10 cellular contexts compared by ENCODE assay signal in the genomic region with DNA sequence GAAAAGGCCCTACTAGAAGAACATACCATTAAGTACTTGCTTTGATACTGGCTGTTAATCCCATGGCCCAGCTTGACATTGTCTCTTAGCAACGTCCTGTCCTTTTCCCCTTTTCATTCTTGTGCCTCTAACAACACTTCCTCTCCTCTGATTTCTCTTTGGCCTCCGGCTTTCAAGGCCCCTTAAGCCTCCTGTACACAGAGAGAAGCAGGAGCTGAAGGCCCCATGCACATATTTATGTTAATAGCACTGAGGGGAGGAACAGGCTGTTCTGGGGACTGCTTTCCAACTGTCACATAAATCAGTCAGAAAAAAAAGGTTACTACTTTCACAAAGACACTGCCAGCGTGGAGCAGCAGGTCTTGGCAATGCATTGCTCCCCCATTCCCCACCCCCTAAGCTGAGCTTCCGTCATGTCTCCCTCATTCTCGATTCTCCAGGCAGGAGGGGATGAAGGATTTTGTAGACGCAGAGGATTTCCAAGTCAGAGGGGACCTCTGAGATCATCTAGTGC.
DNase-seq lines count a peak whose midpoint lies in the region; ATAC-seq, FAIRE-seq and TF ChIP-seq lines count a peak whose summit lies in the region.
"Had no signal": no experiment of that assay in that cellular context is flagged by ENCODE, and none has a peak within 500 bp of the region (broad histone marks: within the 10 kb centered on the region; RNA-seq: fewer than 3 reads in every experiment).

No MANE protein-coding gene starts in this region.

- TF ChIP-seq CTCF in H9 (conservative IDR thresholded peaks at IDR 0.05), result no peak
- TF ChIP-seq CTCF in CD4-positive, alpha-beta T cell (IDR thresholded peaks at IDR 0.05), result no peak

- intact Hi-C loops in CD4-positive, alpha-beta T cell (cut with DNase I, micrococcal nuclease), result no loop called here
- intact Hi-C loops in left colon (cut with DNase I, micrococcal nuclease), result no loop called here

- H3K79me1 ChIP-seq in H9 (ENCODE audit: insufficient read depth, low read depth, low read length, poor library complexity, severe bottlenecking), result no peaks in the 10 kb centered on the region

- DNase-seq in H9 (peak; percentile 60), astrocyte of the hippocampus (ENCODE audit: low read depth, low spot score) (peak; percentile 61), iPS DF 19.7 (ENCODE audit: low read depth, low spot score) (peak; percentile 60), putamen (ENCODE audit: low spot score) (peak; percentile 28), NOMO-1 treated with DMSO at 0.1 percent for 48 hours (lab: John Stamatoyannopoulos, UW; ENCODE audit: unreplicated experiment) (no peak), left colon (no peak), small intestine (no peak)
- DNase-seq in CD4-positive, alpha-beta T cell, result no peak
- DNase-seq: central memory CD4-positive, alpha-beta T cell had no signal

- no peaks in the 10 kb centered on the region for H3K9me3 Mint-ChIP-seq in H9
- H3K9me3 Mint-ChIP-seq in CD4-positive, alpha-beta T cell, result peaks cover 8% of the 10 kb centered on the region

- H3K27ac ChIP-seq in H9 (ENCODE audit: insufficient read length, low read depth, low read length) (peak overlapping the region; percentile 49), small intestine (ENCODE audit: low read depth in 1 of 2, low read length in 1 of 2) (peak overlapping the region in 1 of 2 donors; percentile 3)
- H3K27ac ChIP-seq in CD4-positive, alpha-beta T cell (ENCODE audit: low read depth, low read length), result no peak overlapping the region

- peak overlapping the region; percentile 18 for H3K4me2 ChIP-seq in H9 (ENCODE audit: insufficient read depth, insufficient read length, low read length)

- peaks cover 19 to 20% of the 10 kb centered on the region in 2 experiments for H3K4me1 Mint-ChIP-seq in H9
- H3K4me1 Mint-ChIP-seq in CD4-positive, alpha-beta T cell (ENCODE audit: low read depth), result no peaks in the 10 kb centered on the region

- H2BK12ac ChIP-seq in H9 (ENCODE audit: insufficient read length, low read depth, low read length), result no peak overlapping the region

- no peak overlapping the region for H4K5ac ChIP-seq in H9 (ENCODE audit: insufficient read length, low read depth, low read length)

- H3K36me3 Mint-ChIP-seq in H9 (ENCODE audit: insufficient read depth in 1 of 3, low read depth in 3 of 3), result no peaks in the 10 kb centered on the region
- no peaks in the 10 kb centered on the region for H3K36me3 Mint-ChIP-seq in CD4-positive, alpha-beta T cell (ENCODE audit: low read depth)

- no peak overlapping the region for H2BK15ac ChIP-seq in H9 (ENCODE audit: low read depth, low read length)

- H3T11ph ChIP-seq in H9 (ENCODE audit: low read length), result no peak overlapping the region

- POLR2A ChIA-PET in CD4-positive, alpha-beta T cell (lab: Charles Lee), result no interaction called here

- H3K23me2 ChIP-seq in H9 (ENCODE audit: insufficient read length, low read depth, low read length, poor library complexity, severe bottlenecking), result no peaks in the 10 kb centered on the region

- H2AFZ ChIP-seq in H9 (ENCODE audit: low read length), result no peak overlapping the region

- no peak overlapping the region for H2BK20ac ChIP-seq in H9 (ENCODE audit: low read depth, low read length, poor library complexity, severe bottlenecking)

- no peak overlapping the region for H3K4ac ChIP-seq in H9 (ENCODE audit: low read depth, low read length)

- H4K91ac ChIP-seq in H9 (ENCODE audit: insufficient read length, low read depth, low read length), result no peak overlapping the region

- H3K56ac ChIP-seq in H9 (ENCODE audit: insufficient read length, low read depth, low read length), result no peak overlapping the region

- H2BK120ac ChIP-seq in H9 (ENCODE audit: low read depth, low read length, poor library complexity, severe bottlenecking), result no peak overlapping the region

- H2AK5ac ChIP-seq in H9 (ENCODE audit: insufficient read length, low read length), result no peak overlapping the region

- CTCF ChIA-PET in CD4-positive, alpha-beta T cell (lab: Charles Lee), result no interaction called here

- H4K8ac ChIP-seq in H9 (replicated peaks; ENCODE audit: insufficient read length, low read depth, low read length), result no peak overlapping the region

- peak overlapping the region; percentile 51 for H3K18ac ChIP-seq in H9 (ENCODE audit: insufficient read length, low read depth, low read length)

- H3K14ac ChIP-seq in H9 (ENCODE audit: insufficient read depth, low read length), result peak overlapping the region; percentile 24; the same call in 1 of the 2 replicates

- H3K27me3 ChIP-seq in H9 (ENCODE audit: insufficient read depth, low read length) (no peaks in the 10 kb centered on the region), small intestine (ENCODE audit: control insufficient read depth in 2 of 2, insufficient read depth in 2 of 2, low read length in 2 of 2) (no peaks in the 10 kb centered on the region)
- no peaks in the 10 kb centered on the region for H3K27me3 ChIP-seq in CD4-positive, alpha-beta T cell (ENCODE audit: control insufficient read depth, insufficient read depth, low read length)

- peak overlapping the region; percentile 45 to 92 (median 79) for H3K27ac Mint-ChIP-seq in H9
- no peak overlapping the region for H3K27ac Mint-ChIP-seq in CD4-positive, alpha-beta T cell

- peak overlapping the region; percentile 4 to 10; a peak in 3 of 5 replicates for H3K4me3 Mint-ChIP-seq in H9
- no peak overlapping the region for H3K4me3 Mint-ChIP-seq in CD4-positive, alpha-beta T cell

- no peak overlapping the region for H2BK5ac ChIP-seq in H9 (ENCODE audit: insufficient read length, low read length)

- no peaks in the 10 kb centered on the region for H3K79me2 ChIP-seq in H9 (ENCODE audit: insufficient read depth, low read length)

- no peaks in the 10 kb centered on the region for H3K36me3 ChIP-seq in small intestine (ENCODE audit: control insufficient read depth in 2 of 2, insufficient read depth in 2 of 2, low read length in 2 of 2)

- no peaks in the 10 kb centered on the region for H3K27me3 Mint-ChIP-seq in H9 (ENCODE audit: low read depth)
- H3K27me3 Mint-ChIP-seq in CD4-positive, alpha-beta T cell, result no peaks in the 10 kb centered on the region

- no peaks in the 10 kb centered on the region for H3K9me3 ChIP-seq in H9 (ENCODE audit: control insufficient read depth, low read depth, low read length)
- no peaks in the 10 kb centered on the region for H3K9me3 ChIP-seq in CD4-positive, alpha-beta T cell (ENCODE audit: control insufficient read depth, low read length)
- H3K9me3 ChIP-seq in small intestine (ENCODE audit: control insufficient read depth, low read depth), result no peaks in the 10 kb centered on the region

- no peak overlapping the region for H3K23ac ChIP-seq in H9 (ENCODE audit: insufficient read length, low read depth, low read length)

- H3K4me1 ChIP-seq in H9 (ENCODE audit: insufficient read depth, low read length), result no peaks in the 10 kb centered on the region; the same call in 1 of the 2 replicates
- no peaks in the 10 kb centered on the region for H3K4me1 ChIP-seq in small intestine (ENCODE audit: control insufficient read depth in 2 of 2, insufficient read depth in 1 of 2, low read depth in 1 of 2, low read length in 1 of 2)

- ATAC-seq in CD4-positive, alpha-beta T cell (ENCODE audit: poor library complexity), result no peak
- ATAC-seq in left colon, result no peak

- no peak for FAIRE-seq in small intestine (lab: Jason Lieb, UNC)
- FAIRE-seq: islet of Langerhans had no signal

- no peaks in the 10 kb centered on the region for H4K20me1 ChIP-seq in H9 (ENCODE audit: control insufficient read depth, insufficient read depth, insufficient read length)

- no peak overlapping the region for H3K9ac ChIP-seq in H9 (ENCODE audit: extremely low read depth, insufficient read length, low read length)

- no peak overlapping the region for H3K4me3 ChIP-seq in small intestine (ENCODE audit: low read depth in 1 of 2, low read length in 2 of 2)

- no CpG with 5 or more reads among the region's 6 CpGs for WGBS in H9 (ENCODE audit: extremely low coverage, insufficient read length, low lambda C conversion rate)
- WGBS in small intestine, 3 donors, result 33 to 74% (median 58%) methylated on average over 6 of the region's 6 CpGs

Comparison
In these comparisons a context has a peak if more than half of its experiments do, and no peak if none do; other contexts are left out.
1. DNase-seq: peak in H9 (single experiment), astrocyte of the hippocampus (single experiment), iPS DF 19.7 (single experiment) and putamen (single experiment); none in NOMO-1 treated with DMSO at 0.1 percent for 48 hours (single experiment), CD4-positive, alpha-beta T cell (0 of 10), left colon (0 of 2) and small intestine (single experiment).